ENCODE assay signal across 15 cellular contexts in the genomic region with DNA sequence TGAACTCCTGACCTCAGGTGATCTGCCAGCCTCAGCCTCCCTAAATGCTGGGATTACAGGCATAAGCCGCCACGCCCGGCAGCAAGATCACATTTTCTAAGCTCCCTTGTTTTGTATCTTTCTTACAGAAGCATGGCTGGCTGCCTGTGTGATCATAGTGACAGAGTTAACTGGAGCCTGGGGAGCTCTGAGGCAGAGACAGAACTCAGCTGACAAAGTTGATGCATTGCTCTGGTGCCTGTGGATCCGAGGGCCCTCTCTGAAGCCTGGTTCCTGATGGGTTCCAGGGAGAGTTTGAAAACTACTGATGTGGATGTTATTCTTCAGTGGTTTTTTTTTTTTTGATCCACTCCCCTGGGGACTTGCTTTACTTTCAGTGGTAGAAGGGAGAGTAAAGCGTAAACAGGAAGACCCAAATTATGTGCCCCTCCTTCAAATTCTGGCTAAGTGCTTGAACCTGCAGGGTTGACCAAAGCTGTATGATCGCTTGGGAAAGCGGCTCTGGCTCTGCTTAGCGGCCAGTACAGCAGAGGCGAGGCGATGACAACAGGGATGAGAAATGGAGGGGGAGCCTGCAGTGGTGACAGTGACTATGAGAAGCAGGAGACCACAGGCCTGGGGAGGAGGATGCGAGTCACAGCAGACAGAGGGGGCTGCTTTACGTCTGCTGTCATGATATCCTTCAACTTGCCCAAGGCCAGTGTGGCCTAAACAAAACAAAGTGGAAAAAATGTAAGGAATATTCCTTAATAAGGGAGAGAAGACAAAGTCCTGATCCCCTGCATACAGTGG. TPM values are rescaled to one million over a fixed set of nuclear protein-coding genes. Genes with fewer than 3 reads are reported as not detected.
A peak's percentile ranks its signal among the peaks of the same experiment; 100 is the strongest.
DNase-seq lines count a peak whose midpoint lies in the region; ATAC-seq and TF ChIP-seq lines count a peak whose summit lies in the region.
"Had no signal": no experiment of that assay in that cellular context is flagged by ENCODE, and none has a peak within 500 bp of the region (broad histone marks: within the 10 kb centered on the region; RNA-seq: fewer than 3 reads in every experiment).

No MANE protein-coding gene starts in this region.

- H3K27ac ChIP-seq in OCI-LY7 (ENCODE audit: low read depth, low read length, poor library complexity, severe bottlenecking) (no peak overlapping the region), neural progenitor cell (no peak overlapping the region)
- H3K27ac ChIP-seq: SJSA1, thoracic aorta had no signal

- no peaks in the 10 kb centered on the region for H3K9me2 ChIP-seq in OCI-LY7 (ENCODE audit: insufficient read depth, low read length)

- H4K20me1 ChIP-seq in OCI-LY7 (ENCODE audit: insufficient read depth, low read length) (no peaks in the 10 kb centered on the region), neural progenitor cell (ENCODE audit: low read depth) (no peaks in the 10 kb centered on the region)

- intact Hi-C loops in left ventricle myocardium superior (cut with micrococcal nuclease): no loop called here
- intact Hi-C loops in Right ventricle myocardium superior (cut with DNase I): no loop called here
- intact Hi-C loops in OCI-LY7 (cut with micrococcal nuclease; ENCODE audit: unreplicated experiment): loop anchor here (2.0 to 10.0 kb wide), 4 partner anchors 193 to 665 kb away; no protein-coding TSS in a partner anchor

- H3F3A ChIP-seq in neural progenitor cell (ENCODE audit: low read depth): no peaks in the 10 kb centered on the region

- peak overlapping the region in 1 of 2 donors; percentile 13 for H3K27ac Mint-ChIP-seq in stimulated activated naive CD8-positive, alpha-beta T cell treated with anti-CD3 and anti-CD28 coated beads, Interleukin-15, amount 100 ng/mL, for 72 hours
- H3K27ac Mint-ChIP-seq in neural progenitor cell: no peak overlapping the region
- H3K27ac Mint-ChIP-seq: activated naive CD4-positive, alpha-beta T cell treated with anti-CD3 and anti-CD28 coated beads, Interleukin-2, amount 50 U/mL, for 24 hours; progenitor cell of endocrine pancreas had no signal

- BruUV-seq in OCI-LY7 (replicated peaks; lab: Mats Ljungman, UMichigan): no TSS peak

- peaks cover 6% of the 10 kb centered on the region for H3K4me1 ChIP-seq in OCI-LY7 (ENCODE audit: insufficient read depth, low read length, poor library complexity, severe bottlenecking)
- H3K4me1 ChIP-seq in neural progenitor cell: no peaks in the 10 kb centered on the region
- H3K4me1 ChIP-seq: SJSA1 had no signal

- H3K36me3 Mint-ChIP-seq in neural progenitor cell: no peaks in the 10 kb centered on the region
- H3K36me3 Mint-ChIP-seq: activated naive CD4-positive, alpha-beta T cell treated with anti-CD3 and anti-CD28 coated beads, Interleukin-2, amount 50 U/mL, for 24 hours had no signal

- no peak overlapping the region for H3K4me2 ChIP-seq in OCI-LY7 (ENCODE audit: low read length)
- no peak overlapping the region for H3K4me2 ChIP-seq in neural progenitor cell

- H3K9me3 ChIP-seq in OCI-LY7 (ENCODE audit: low read length): peaks cover 14% of the 10 kb centered on the region; the same call in 1 of the 2 replicates
- H3K9me3 ChIP-seq in neural progenitor cell (ENCODE audit: low read depth): no peaks in the 10 kb centered on the region
- H3K9me3 ChIP-seq: SJSA1, thoracic aorta had no signal

- H2AFZ ChIP-seq in OCI-LY7 (ENCODE audit: low read length): no peak overlapping the region
- no peak overlapping the region for H2AFZ ChIP-seq in neural progenitor cell (replicated peaks)

- H3K79me2 ChIP-seq in OCI-LY7 (ENCODE audit: insufficient read depth, low read depth, low read length) (no peaks in the 10 kb centered on the region), neural progenitor cell (ENCODE audit: low read depth) (no peaks in the 10 kb centered on the region)

- peaks cover 4 to 8% of the 10 kb centered on the region in 2 donors for H3K9me3 Mint-ChIP-seq in stimulated activated naive CD8-positive, alpha-beta T cell treated with anti-CD3 and anti-CD28 coated beads, Interleukin-15, amount 100 ng/mL, for 72 hours
- H3K9me3 Mint-ChIP-seq in neural progenitor cell: peaks cover 9% of the 10 kb centered on the region
- H3K9me3 Mint-ChIP-seq: activated naive CD4-positive, alpha-beta T cell treated with anti-CD3 and anti-CD28 coated beads, Interleukin-2, amount 50 U/mL, for 24 hours; central memory CD8-positive, alpha-beta T cell had no signal

- CTCF ChIA-PET in OCI-LY7 (lab: Charles Lee; ENCODE audit: unreplicated experiment): no interaction called here

- POLR2A ChIA-PET in OCI-LY7 (lab: Charles Lee): interaction anchor here (0.7 kb wide), 2 partner anchors 834 to 1624 kb away, joined by 3 read pairs; no protein-coding TSS in a partner anchor

- DNase-seq in left ventricle myocardium superior: no peak
- no peak for DNase-seq in Right ventricle myocardium superior
- peak; percentile 9 for DNase-seq in OCI-LY7 (ENCODE audit: low spot score)
- peak; percentile 38 for DNase-seq in hepatic stellate cell (ENCODE audit: low spot score)
- DNase-seq in stimulated activated naive CD8-positive, alpha-beta T cell treated with anti-CD3 and anti-CD28 coated beads, Interleukin-15, amount 100 ng/mL, for 72 hours: no peak
- DNase-seq in neural progenitor cell (ENCODE audit: low spot score): no peak
- DNase-seq: NCI-H2081 treated with DMSO at 0.1 percent for 48 hours, NCI-H774 had no signal

- no peak overlapping the region for H3K4me3 Mint-ChIP-seq in stimulated activated naive CD8-positive, alpha-beta T cell treated with anti-CD3 and anti-CD28 coated beads, Interleukin-15, amount 100 ng/mL, for 72 hours
- H3K4me3 Mint-ChIP-seq in neural progenitor cell: no peak overlapping the region
- H3K4me3 Mint-ChIP-seq: activated naive CD4-positive, alpha-beta T cell treated with anti-CD3 and anti-CD28 coated beads, Interleukin-2, amount 50 U/mL, for 24 hours; central memory CD8-positive, alpha-beta T cell had no signal

- H3K27me3 ChIP-seq in neural progenitor cell: no peaks in the 10 kb centered on the region
- H3K27me3 ChIP-seq: SJSA1 had no signal

- peak; percentile 21 for ATAC-seq in left ventricle myocardium superior
- no peak for ATAC-seq in Right ventricle myocardium superior (ENCODE audit: poor library complexity)
- peak; percentile 30 for ATAC-seq in stimulated activated naive CD8-positive, alpha-beta T cell treated with anti-CD3 and anti-CD28 coated beads, Interleukin-15, amount 100 ng/mL, for 72 hours
- no peak for ATAC-seq in HG02885 (IDR thresholded peaks at IDR 0.05; ENCODE audit: poor library complexity, unreplicated experiment)
- ATAC-seq in GM19023 (IDR thresholded peaks at IDR 0.05; ENCODE audit: unreplicated experiment): no peak

- no peaks in the 10 kb centered on the region for H3K27me3 Mint-ChIP-seq in stimulated activated naive CD8-positive, alpha-beta T cell treated with anti-CD3 and anti-CD28 coated beads, Interleukin-15, amount 100 ng/mL, for 72 hours
- H3K27me3 Mint-ChIP-seq in neural progenitor cell (ENCODE audit: insufficient read depth, low read depth): peaks cover 11% of the 10 kb centered on the region
- H3K27me3 Mint-ChIP-seq: activated naive CD4-positive, alpha-beta T cell treated with anti-CD3 and anti-CD28 coated beads, Interleukin-2, amount 50 U/mL, for 24 hours; central memory CD8-positive, alpha-beta T cell; progenitor cell of endocrine pancreas had no signal

- TF ChIP-seq CTCF in OCI-LY7 (conservative IDR thresholded peaks at IDR 0.05; ENCODE audit: low read length) (no peak), neural progenitor cell (IDR thresholded peaks at IDR 0.05) (no peak)

- peaks cover 13% of the 10 kb centered on the region for H3K4me1 Mint-ChIP-seq in stimulated activated naive CD8-positive, alpha-beta T cell treated with anti-CD3 and anti-CD28 coated beads, Interleukin-15, amount 100 ng/mL, for 72 hours
- H3K4me1 Mint-ChIP-seq in neural progenitor cell: peaks cover 10% of the 10 kb centered on the region

- no peak overlapping the region for H3K4me3 ChIP-seq in OCI-LY7 (ENCODE audit: low read depth, low read length, poor library complexity, severe bottlenecking)
- H3K4me3 ChIP-seq in neural progenitor cell: no peak overlapping the region
- H3K4me3 ChIP-seq: SJSA1, thoracic aorta had no signal

- no peaks in the 10 kb centered on the region for H3K36me3 ChIP-seq in OCI-LY7 (ENCODE audit: insufficient read depth, low read length)
- H3K36me3 ChIP-seq in neural progenitor cell: no peaks in the 10 kb centered on the region
- H3K36me3 ChIP-seq: SJSA1, thoracic aorta had no signal

- no peak overlapping the region for H3K9ac ChIP-seq in neural progenitor cell

RNA-seq across cellular contexts. Expression of a gene that starts 6.8 kb away (rescaled TPM):
- not detected for total RNA-seq in left ventricle myocardium superior
- not detected for total RNA-seq in Right ventricle myocardium superior
- not detected in 2 replicates for total RNA-seq in OCI-LY7 (2014; rRNA removed; shearing (Covaris generic))
- not detected in 2 replicates for total RNA-seq in OCI-LY7 (2022)
- 1.1 and 5.0 TPM in 2 replicates for total RNA-seq in neural progenitor cell (ENCODE audit: low replicate concordance)
- total RNA-seq: SJSA1, thoracic aorta had no signal

RNA-seq across cellular contexts. Expression of a gene that starts 56.1 kb away (rescaled TPM):
- total RNA-seq in left ventricle myocardium superior (14.5 TPM), Right ventricle myocardium superior (12.4 TPM), OCI-LY7 (2022) (23.9 and 27.8 TPM in 2 replicates), neural progenitor cell (ENCODE audit: low replicate concordance) (8.7 and 9.0 TPM in 2 replicates)
- total RNA-seq in OCI-LY7 (2014; rRNA removed; shearing (Covaris generic)): 11.1 and 11.2 TPM in 2 replicates

Comparison
In these comparisons a context has a peak if more than half of its experiments do, and no peak if none do; other contexts are left out.
1. ATAC-seq: peak in left ventricle myocardium superior (single experiment) and stimulated activated naive CD8-positive, alpha-beta T cell treated with anti-CD3 and anti-CD28 coated beads, Interleukin-15, amount 100 ng/mL, for 72 hours (single experiment); none in Right ventricle myocardium superior (single experiment), HG02885 (single experiment) and GM19023 (single experiment).
2. DNase-seq: peak in OCI-LY7 (single experiment) and hepatic stellate cell (single experiment); none in left ventricle myocardium superior (single experiment), Right ventricle myocardium superior (single experiment), stimulated activated naive CD8-positive, alpha-beta T cell treated with anti-CD3 and anti-CD28 coated beads, Interleukin-15, amount 100 ng/mL, for 72 hours (0 of 2) and neural progenitor cell (single experiment).